ENCODE assay signal across 10 cellular contexts in the genomic region with DNA sequence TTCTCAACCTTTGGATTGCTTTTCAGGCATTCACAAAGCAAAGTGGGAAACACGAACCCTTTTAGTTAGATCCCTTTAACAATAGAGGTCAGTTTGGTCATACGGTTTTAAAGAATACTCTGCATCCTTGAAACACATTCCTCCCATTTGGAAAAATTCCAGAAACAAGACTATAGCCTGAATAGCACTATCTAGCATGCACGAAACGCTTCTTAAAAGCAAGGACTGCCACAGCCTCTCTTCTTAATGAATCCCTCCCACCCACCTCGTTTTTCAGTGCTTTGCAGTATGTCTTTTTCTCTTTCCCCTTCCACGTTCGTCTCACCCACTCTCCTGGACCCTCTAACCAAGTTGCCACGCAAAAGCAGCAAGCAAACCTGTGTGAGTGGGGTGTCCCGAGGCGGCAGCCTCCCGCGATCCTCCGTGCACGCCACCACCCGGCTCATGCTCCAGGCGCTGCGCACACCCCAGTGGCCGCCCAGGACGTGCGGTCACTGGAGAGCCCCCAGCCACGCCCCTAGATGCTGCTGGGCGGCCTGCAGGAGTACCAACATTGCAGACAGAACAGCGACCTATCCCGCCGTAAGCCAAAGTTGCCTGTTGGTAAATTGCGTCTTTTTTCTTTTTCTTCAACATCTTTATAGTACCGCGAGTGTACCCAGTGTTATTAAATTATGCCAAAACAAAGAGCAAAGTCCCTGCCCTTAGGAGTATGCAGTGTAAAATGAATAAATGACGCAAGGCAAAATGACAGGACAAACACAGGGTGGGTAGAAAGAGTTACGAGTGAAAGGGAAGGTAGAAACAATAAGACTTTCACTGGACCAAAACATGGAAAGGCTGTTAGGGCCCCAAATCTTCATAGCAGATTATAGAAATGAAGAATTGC. TPM values are rescaled to one million over a fixed set of nuclear protein-coding genes. Genes with fewer than 3 reads are reported as not detected.
DNase-seq lines count a peak whose midpoint lies in the region; ATAC-seq and TF ChIP-seq lines count a peak whose summit lies in the region.
"Had no signal": no experiment of that assay in that cellular context is flagged by ENCODE, and none has a peak within 500 bp of the region (broad histone marks: within the 10 kb centered on the region; RNA-seq: fewer than 3 reads in every experiment).

Gene SLC38A4, minus strand, starts transcription at position 472 of the 889 bp plus-strand sequence. CDS start 32,926 bp downstream, outside the sequence.

- CTCF ChIA-PET in IMR-90 (lab: Yijun Ruan, JAX) = no interaction called here

- peak within 1 kb of the TSS; percentile 87 for H3K4me3 Mint-ChIP-seq in type B pancreatic cell
- no peak within 1 kb of the TSS for H3K4me3 Mint-ChIP-seq in activated T-helper 2 cell treated with anti-CD3 and anti-CD28 coated beads, Interferon-gamma antibody, Interleukin-2, Interleukin-4, amounts not matched to agents 10 μg/mL and 5 μg/mL and 100 μg/mL, durations not matched to agents 14 hours and 24 hours and 36 hours (ENCODE audit: low read depth)
- H3K4me3 Mint-ChIP-seq: memory B cell had no signal

- H2BK5ac ChIP-seq in IMR-90 (ENCODE audit: low read depth, low read length, poor library complexity, severe bottlenecking) = no peak within 1 kb of the TSS

- peak within 1 kb of the TSS; percentile 85 for H2BK20ac ChIP-seq in IMR-90 (ENCODE audit: low read depth, low read length)

- peak within 1 kb of the TSS; percentile 94 for H2AFZ ChIP-seq in IMR-90 (replicated peaks; ENCODE audit: low read length, poor library complexity)

- H3K79me1 ChIP-seq in IMR-90 (ENCODE audit: low read depth in 1 of 2, low read length in 2 of 2) = peaks cover 0 to 3% of the 10 kb centered on the region in 2 experiments; a peak in 1 of 4 replicates

- ATAC-seq in IMR-90 (ENCODE audit: low read depth) = peak; percentile 99
- ATAC-seq in left lobe of liver = peak; percentile 89
- ATAC-seq in GM18520 (IDR thresholded peaks at IDR 0.05; ENCODE audit: unreplicated experiment) = no peak

- no peak within 1 kb of the TSS; the same call in 2 of the 3 replicates for H2BK15ac ChIP-seq in IMR-90 (ENCODE audit: low read depth, low read length)

- H3K27me3 ChIP-seq in IMR-90 (ENCODE audit: control insufficient read depth, insufficient read depth, low read length) (peaks cover 6% of the 10 kb centered on the region), duodenal mucosa (ENCODE audit: control insufficient read depth in 1 of 2, insufficient read depth in 2 of 2, low read length in 2 of 2) (peaks cover 7 to 30% of the 10 kb centered on the region in 2 donors)

- TF ChIP-seq CTCF in IMR-90 (conservative IDR thresholded peaks at IDR 0.05; ENCODE audit: low read depth, low read length) (peak; percentile 23; the same call in 1 of the 2 replicates), type B pancreatic cell (conservative IDR thresholded peaks at IDR 0.05) (peak; percentile 53)

- H3K27ac ChIP-seq in IMR-90 (ENCODE audit: insufficient read depth, low read length) (peak within 1 kb of the TSS; percentile 2; the same call in 1 of the 2 replicates), duodenal mucosa (ENCODE audit: low read depth, low read length) (no peak within 1 kb of the TSS)

- POLR2A ChIA-PET in IMR-90 (lab: Charles Lee; ENCODE audit: unreplicated experiment) = no interaction called here

- H3K4ac ChIP-seq in IMR-90 (ENCODE audit: low read depth, low read length) = peak within 1 kb of the TSS; percentile 95

- H3K4me2 ChIP-seq in IMR-90 (ENCODE audit: low read depth, low read length) = peak within 1 kb of the TSS; percentile 97

- H3K36me3 ChIP-seq in IMR-90 (ENCODE audit: control insufficient read depth, insufficient read depth, low read length) = no peaks in the 10 kb centered on the region
- H3K36me3 ChIP-seq in duodenal mucosa (ENCODE audit: control insufficient read depth in 1 of 2, insufficient read depth in 2 of 2, low read length in 2 of 2) = no peaks in the 10 kb centered on the region

- peaks cover 14% of the 10 kb centered on the region for H3K4me1 Mint-ChIP-seq in type B pancreatic cell (ENCODE audit: unreplicated experiment)
- H3K4me1 Mint-ChIP-seq in activated T-helper 2 cell treated with anti-CD3 and anti-CD28 coated beads, Interferon-gamma antibody, Interleukin-2, Interleukin-4, amounts not matched to agents 10 μg/mL and 5 μg/mL and 100 μg/mL, durations not matched to agents 14 hours and 24 hours and 36 hours (ENCODE audit: low read depth) = no peaks in the 10 kb centered on the region
- H3K4me1 Mint-ChIP-seq: memory B cell had no signal

- H3K36me3 Mint-ChIP-seq in type B pancreatic cell = no peaks in the 10 kb centered on the region
- H3K36me3 Mint-ChIP-seq in activated T-helper 2 cell treated with anti-CD3 and anti-CD28 coated beads, Interferon-gamma antibody, Interleukin-2, Interleukin-4, amounts not matched to agents 10 μg/mL and 5 μg/mL and 100 μg/mL, durations not matched to agents 14 hours and 24 hours and 36 hours (ENCODE audit: low read depth) = no peaks in the 10 kb centered on the region
- H3K36me3 Mint-ChIP-seq: memory B cell had no signal

- no peaks in the 10 kb centered on the region for H3K9me3 Mint-ChIP-seq in type B pancreatic cell
- no peaks in the 10 kb centered on the region for H3K9me3 Mint-ChIP-seq in activated T-helper 2 cell treated with anti-CD3 and anti-CD28 coated beads, Interferon-gamma antibody, Interleukin-2, Interleukin-4, amounts not matched to agents 10 μg/mL and 5 μg/mL and 100 μg/mL, durations not matched to agents 14 hours and 24 hours and 36 hours

- H2AK5ac ChIP-seq in IMR-90 (ENCODE audit: low read depth, low read length) = no peak within 1 kb of the TSS

- 46% methylated on average over 4 of the region's 30 CpGs; no CpG with 5 or more reads in 1 of the 2 experiments for WGBS in IMR-90 (ENCODE audit: extremely low coverage in 2 of 2, insufficient read length in 1 of 2), 2 experiments

- peak within 1 kb of the TSS; percentile 42 for H3K27ac Mint-ChIP-seq in type B pancreatic cell
- no peak within 1 kb of the TSS for H3K27ac Mint-ChIP-seq in activated T-helper 2 cell treated with anti-CD3 and anti-CD28 coated beads, Interferon-gamma antibody, Interleukin-2, Interleukin-4, amounts not matched to agents 10 μg/mL and 5 μg/mL and 100 μg/mL, durations not matched to agents 14 hours and 24 hours and 36 hours
- H3K27ac Mint-ChIP-seq: memory B cell had no signal

- no peak for TF ChIP-seq POLR2A in IMR-90 (IDR thresholded peaks at IDR 0.05; ENCODE audit: low read depth, low read length)

- no peaks in the 10 kb centered on the region for H3K9me1 ChIP-seq in IMR-90 (ENCODE audit: insufficient read depth, low read length)

- in situ Hi-C loops in IMR-90 (cut with MboI; ENCODE audit: low sequenced_read_pairs) = no loop called here

- no TSS peak for BruUV-seq in IMR-90 (replicated peaks; lab: Mats Ljungman, UMichigan)

- TF ChIP-seq RAD21 in IMR-90 (IDR thresholded peaks at IDR 0.05; ENCODE audit: low read length) = peak; percentile 42

- peak within 1 kb of the TSS in 1 of 2 experiments; percentile 72; a peak in 2 of 4 replicates for H4K8ac ChIP-seq in IMR-90 (ENCODE audit: low read depth in 2 of 2, low read length in 2 of 2)

- peak; percentile 32 for DNase-seq in IMR-90
- peak; percentile 87 for DNase-seq in left lobe of liver (ENCODE audit: low spot score)
- DNase-seq in type B pancreatic cell (ENCODE audit: extremely low spot score, unreplicated experiment) = no peak
- DNase-seq in COLO829 (ENCODE audit: low spot score) = no peak
- DNase-seq in NCI-H2171 (lab: John Stamatoyannopoulos, UW) = no peak
- DNase-seq in activated T-helper 2 cell treated with anti-CD3 and anti-CD28 coated beads, Interferon-gamma antibody, Interleukin-2, Interleukin-4, amounts not matched to agents 10 μg/mL and 5 μg/mL and 100 μg/mL, durations not matched to agents 14 hours and 24 hours and 36 hours (ENCODE audit: low spot score) = no peak
- DNase-seq: activated CD8-positive, alpha-beta memory T cell treated with anti-CD3 and anti-CD28 coated beads, Interleukin-2, amount 50 U/mL, for 48 hours had no signal

- H2BK120ac ChIP-seq in IMR-90 (ENCODE audit: low read depth, low read length) = peak within 1 kb of the TSS; percentile 95

- peak within 1 kb of the TSS; percentile 8 for H2AK9ac ChIP-seq in IMR-90 (replicated peaks; ENCODE audit: low read depth, low read length, poor library complexity)

- H3K4me3 ChIP-seq in IMR-90 (ENCODE audit: insufficient read depth, low read depth, low read length) = peak within 1 kb of the TSS; percentile 64
- peak within 1 kb of the TSS; percentile 24 to 37 for H3K4me3 ChIP-seq in duodenal mucosa (ENCODE audit: low read depth in 1 of 2, low read length in 2 of 2)

- peaks cover 63% of the 10 kb centered on the region for H3K27me3 Mint-ChIP-seq in type B pancreatic cell
- peaks cover 58% of the 10 kb centered on the region for H3K27me3 Mint-ChIP-seq in activated T-helper 2 cell treated with anti-CD3 and anti-CD28 coated beads, Interferon-gamma antibody, Interleukin-2, Interleukin-4, amounts not matched to agents 10 μg/mL and 5 μg/mL and 100 μg/mL, durations not matched to agents 14 hours and 24 hours and 36 hours (ENCODE audit: low read depth)

- H3K56ac ChIP-seq in IMR-90 (ENCODE audit: extremely low read depth, insufficient read depth, low read length) = no peak within 1 kb of the TSS; the same call in 1 of the 2 replicates

- H3K9me3 ChIP-seq in IMR-90 (ENCODE audit: control insufficient read depth, insufficient read depth, low read length) = no peaks in the 10 kb centered on the region
- H3K9me3 ChIP-seq in duodenal mucosa (ENCODE audit: control insufficient read depth in 1 of 2, low read length in 2 of 2) = no peaks in the 10 kb centered on the region

- peak within 1 kb of the TSS; percentile 65 for H3K18ac ChIP-seq in IMR-90 (ENCODE audit: low read depth, low read length)

- H3K9ac ChIP-seq in IMR-90 (ENCODE audit: low read depth, low read length) = peak within 1 kb of the TSS; percentile 41
- H3K9ac ChIP-seq in duodenal mucosa (ENCODE audit: low read depth in 1 of 2, low read length in 2 of 2) = no peak within 1 kb of the TSS

- dilution Hi-C loops in IMR-90 (cut with HindIII; ENCODE audit: low sequenced_read_pairs, unreplicated experiment) = no loop called here

- intact Hi-C loops in IMR-90 (cut with micrococcal nuclease) = no loop called here
- intact Hi-C loops in activated T-helper 2 cell treated with anti-CD3 and anti-CD28 coated beads, Interferon-gamma antibody, Interleukin-2, Interleukin-4, amounts not matched to agents 10 μg/mL and 5 μg/mL and 100 μg/mL, durations not matched to agents 14 hours and 24 hours and 36 hours (cut with micrococcal nuclease) = no loop called here

- H3K4me1 ChIP-seq in IMR-90 (ENCODE audit: control insufficient read depth, insufficient read depth, low read length) = no peaks in the 10 kb centered on the region; the same call in 1 of the 2 replicates
- H3K4me1 ChIP-seq in duodenal mucosa (ENCODE audit: control insufficient read depth in 1 of 2, insufficient read depth in 2 of 2, low read length in 2 of 2) = no peaks in the 10 kb centered on the region

- H3K23ac ChIP-seq in IMR-90 (ENCODE audit: low read depth, low read length) = peak within 1 kb of the TSS; percentile 86

- H4K5ac ChIP-seq in IMR-90 (ENCODE audit: low read depth, low read length) = peak within 1 kb of the TSS; percentile 27; the same call in 1 of the 2 replicates

- H4K20me1 ChIP-seq in IMR-90 (ENCODE audit: insufficient read depth, low read length) = no peaks in the 10 kb centered on the region

- peak within 1 kb of the TSS; percentile 86 for H4K91ac ChIP-seq in IMR-90 (ENCODE audit: insufficient read depth, low read depth, low read length)

- peak within 1 kb of the TSS; percentile 94 for H3K14ac ChIP-seq in IMR-90 (replicated peaks; ENCODE audit: low read depth, low read length)

RNA-seq across cellular contexts. Expression of gene SLC38A4, which starts in this region (rescaled TPM):
- total RNA-seq in IMR-90 (2012; rRNA removed) (2.3 and 2.8 TPM in 2 replicates), left lobe of liver (518 TPM), type B pancreatic cell (ENCODE audit: low replicate concordance) (11.8 and 14.4 TPM in 2 replicates)
- polyA plus RNA-seq in IMR-90 (2012; rRNA removed) = 2.3 and 2.7 TPM in 2 replicates
- polyA plus RNA-seq in IMR-90 (2012; cell fraction: cytosol; rRNA removed) = 0.56 and 0.87 TPM in 2 replicates
- polyA plus RNA-seq in IMR-90 (2012; cell fraction: nucleus; rRNA removed; ENCODE audit: low replicate concordance) = 0.28 and 2.2 TPM in 2 replicates
- total RNA-seq in activated T-helper 2 cell treated with anti-CD3 and anti-CD28 coated beads, Interferon-gamma antibody, Interleukin-2, Interleukin-4, amounts not matched to agents 10 μg/mL and 5 μg/mL and 100 μg/mL, durations not matched to agents 14 hours and 24 hours and 36 hours = not detected in 2 replicates

Comparison
In these comparisons a context has a peak if more than half of its experiments do, and no peak if none do; other contexts are left out.
1. RNA of gene SLC38A4 (total RNA-seq): 518 TPM in left lobe of liver (single experiment); 11.8 to 14.4 TPM in type B pancreatic cell, 2.3 to 2.8 TPM in IMR-90 and not detected in activated T-helper 2 cell treated with anti-CD3 and anti-CD28 coated beads, Interferon-gamma antibody, Interleukin-2, Interleukin-4, amounts not matched to agents 10 μg/mL and 5 μg/mL and 100 μg/mL, durations not matched to agents 14 hours and 24 hours and 36 hours; every median in the first group is over 10 times any median in the second.
2. DNase-seq: peak in IMR-90 (single experiment) and left lobe of liver (single experiment); none in type B pancreatic cell (single experiment), COLO829 (single experiment), NCI-H2171 (single experiment) and activated T-helper 2 cell treated with anti-CD3 and anti-CD28 coated beads, Interferon-gamma antibody, Interleukin-2, Interleukin-4, amounts not matched to agents 10 μg/mL and 5 μg/mL and 100 μg/mL, durations not matched to agents 14 hours and 24 hours and 36 hours (single experiment).